18 cellular contexts compared by ENCODE assay signal in the genomic region with DNA sequence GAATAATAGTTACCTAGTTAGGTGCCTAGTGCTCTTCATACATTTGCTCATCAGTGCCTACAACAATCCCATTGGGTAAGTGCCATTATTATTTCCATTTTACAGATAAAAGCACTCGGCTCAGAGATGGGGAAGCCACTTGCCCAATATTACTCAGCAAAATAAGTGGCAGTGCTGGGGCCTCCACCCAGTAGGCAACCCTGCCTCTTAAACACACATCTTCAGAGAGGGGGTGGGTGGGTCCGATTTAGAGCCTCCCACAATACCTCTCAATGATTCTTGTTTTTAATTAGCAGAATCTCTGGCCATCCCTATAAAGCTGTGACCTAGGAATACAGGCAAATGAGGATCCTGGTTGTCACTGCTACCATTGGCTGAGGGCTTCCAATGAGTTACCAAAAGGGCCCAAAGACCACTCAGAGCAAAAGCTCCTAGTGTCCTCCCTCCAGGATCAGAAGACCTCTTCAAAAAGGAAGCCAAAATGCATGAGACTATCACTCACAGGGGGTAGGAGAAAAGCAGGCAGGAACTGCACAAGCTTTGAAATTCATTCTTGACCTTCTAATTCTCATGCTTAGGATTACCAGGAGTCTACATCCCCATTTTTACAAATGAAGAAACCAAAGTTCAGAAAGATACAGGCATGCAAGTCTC. TPM values are rescaled to one million over a fixed set of nuclear protein-coding genes. Genes with fewer than 3 reads are reported as not detected.
A peak's percentile ranks its signal among the peaks of the same experiment; 100 is the strongest.
DNase-seq lines count a peak whose midpoint lies in the region; ATAC-seq lines count a peak whose summit lies in the region.
"Had no signal": no experiment of that assay in that cellular context is flagged by ENCODE, and none has a peak within 500 bp of the region (broad histone marks: within the 10 kb centered on the region; RNA-seq: fewer than 3 reads in every experiment).

No MANE protein-coding gene starts in this region.

- H3K4me3 ChIP-seq in BLaER1 treated with 17β-estradiol and CSF1 and Interleukin-3, amounts not matched to agents 10 nM and 100 nM, result no peak overlapping the region
- H3K4me3 ChIP-seq in iPS-18a (ENCODE audit: low read length), result peak overlapping the region; percentile 18
- H3K4me3 ChIP-seq: dorsolateral prefrontal cortex, tibial artery had no signal

- H4K20me1 ChIP-seq in BLaER1 treated with 17β-estradiol and CSF1 and Interleukin-3, amounts not matched to agents 10 nM and 100 nM, result no peaks in the 10 kb centered on the region

- peak overlapping the region in 7 of 11 experiments; percentile 19 to 61 (median 41); a peak in 7 of 22 replicates for H3K9ac ChIP-seq in BLaER1 treated with 17β-estradiol and CSF1 and Interleukin-3, amounts not matched to agents 10 nM and 100 nM
- no peak overlapping the region for H3K9ac ChIP-seq in iPS-18a (ENCODE audit: low read length)

- H3K36me3 ChIP-seq in BLaER1 treated with 17β-estradiol and CSF1 and Interleukin-3, amounts not matched to agents 10 nM and 100 nM, result no peaks in the 10 kb centered on the region
- H3K36me3 ChIP-seq in iPS-18a (ENCODE audit: control insufficient read depth, low read depth, low read length), result no peaks in the 10 kb centered on the region
- H3K36me3 ChIP-seq: tibial artery had no signal

- peaks cover 24 to 82% (median 65%) of the 10 kb centered on the region in 10 experiments for H3K4me1 ChIP-seq in BLaER1 treated with 17β-estradiol and CSF1 and Interleukin-3, amounts not matched to agents 10 nM and 100 nM
- H3K4me1 ChIP-seq in iPS-18a (ENCODE audit: control insufficient read depth, low read depth, low read length), result peaks cover 48% of the 10 kb centered on the region
- H3K4me1 ChIP-seq: tibial artery had no signal

- peak overlapping the region in 9 of 11 experiments; percentile 11 to 68 (median 48); a peak in 16 of 22 replicates for H3K27ac ChIP-seq in BLaER1 treated with 17β-estradiol and CSF1 and Interleukin-3, amounts not matched to agents 10 nM and 100 nM
- H3K27ac ChIP-seq in iPS-18a (ENCODE audit: low read length), result no peak overlapping the region
- H3K27ac ChIP-seq: tibial artery had no signal

- peaks cover 4 to 9% (median 7%) of the 10 kb centered on the region in 11 experiments; a peak in 21 of 22 replicates for H3K9me3 ChIP-seq in BLaER1 treated with 17β-estradiol and CSF1 and Interleukin-3, amounts not matched to agents 10 nM and 100 nM (replicated peaks in 1 of 11)
- no peaks in the 10 kb centered on the region for H3K9me3 ChIP-seq in iPS-18a (ENCODE audit: control insufficient read depth, low read depth, low read length)
- H3K9me3 ChIP-seq: tibial artery had no signal

- H3K4me2 ChIP-seq in BLaER1 treated with 17β-estradiol and CSF1 and Interleukin-3, amounts not matched to agents 10 nM and 100 nM, result peak overlapping the region; percentile 57 to 95 (median 74)

- no peaks in the 10 kb centered on the region for H3K27me3 ChIP-seq in BLaER1 treated with 17β-estradiol and CSF1 and Interleukin-3, amounts not matched to agents 10 nM and 100 nM
- H3K27me3 ChIP-seq in iPS-18a (ENCODE audit: control insufficient read depth, insufficient read depth, low read length), result no peaks in the 10 kb centered on the region
- H3K27me3 ChIP-seq: dorsolateral prefrontal cortex, tibial artery had no signal

- peak; percentile 58 for ATAC-seq in GM19395 (IDR thresholded peaks at IDR 0.05; ENCODE audit: unreplicated experiment)
- peak; percentile 60 for ATAC-seq in HG03432 (IDR thresholded peaks at IDR 0.05; ENCODE audit: unreplicated experiment)
- ATAC-seq in GM19324 (IDR thresholded peaks at IDR 0.05; ENCODE audit: low FRiP score, unreplicated experiment), result no peak

- DNase-seq in mucosa of gallbladder (ENCODE audit: low spot score) (no peak), NCI-H2081 (lab: John Stamatoyannopoulos, UW) (no peak), NK-92 (lab: John Stamatoyannopoulos, UW; ENCODE audit: unreplicated experiment) (no peak)
- DNase-seq: ACHN; COR-L47; dorsolateral prefrontal cortex; mesendoderm; NCI-H526; posterior cingulate gyrus; stimulated activated CD4-positive, alpha-beta T cell treated with anti-CD3 and anti-CD28 coated beads, Interleukin-15, amount 100 ng/mL, for 24 hours; tibial artery had no signal

RNA-seq across cellular contexts. Expression of a gene that starts 36.1 kb away (rescaled TPM):
- 101 TPM for total RNA-seq in mucosa of gallbladder

RNA-seq across cellular contexts. Expression of a gene that starts 42.5 kb away (rescaled TPM):
- total RNA-seq in mucosa of gallbladder, result 35.3 TPM

RNA-seq across cellular contexts. Expression of a gene that starts 54.3 kb away (rescaled TPM):
- total RNA-seq in mucosa of gallbladder, result 0.17 TPM
- total RNA-seq: astrocyte, dorsolateral prefrontal cortex, H4 had no signal
